Comparison of ENCODE assay signal across 16 cellular contexts in the genomic region with DNA sequence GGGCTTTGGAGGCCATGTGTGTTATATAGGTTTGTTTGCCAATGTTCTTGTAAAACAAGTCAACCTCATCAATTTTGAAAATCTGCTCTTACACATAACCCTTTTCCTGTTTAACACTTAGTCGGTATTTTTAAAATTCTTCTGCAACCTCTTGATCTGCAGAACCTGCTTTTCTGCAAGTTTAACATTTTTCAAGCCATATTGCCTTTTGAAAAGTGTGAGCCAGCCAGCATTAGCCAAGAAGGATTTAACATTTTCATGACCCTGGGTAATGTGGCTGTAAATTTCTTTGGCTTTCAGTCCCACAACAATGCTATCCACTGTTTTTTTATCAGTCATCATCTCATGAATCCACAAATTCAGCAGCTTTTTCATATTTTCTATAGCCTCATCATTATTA.
DNase-seq lines count a peak whose midpoint lies in the region; ATAC-seq, FAIRE-seq and TF ChIP-seq lines count a peak whose summit lies in the region.
"Had no signal": no experiment of that assay in that cellular context is flagged by ENCODE, and none has a peak within 500 bp of the region (broad histone marks: within the 10 kb centered on the region; RNA-seq: fewer than 3 reads in every experiment).

No MANE protein-coding gene starts in this region.

- no TSS peak for BruUV-seq in K562 (replicated peaks; lab: Mats Ljungman, UMichigan)

- H3K9me1 ChIP-seq in K562 (ENCODE audit: control insufficient read depth, insufficient read depth, low read length): no peaks in the 10 kb centered on the region

- POLR2A ChIA-PET in K562 (lab: Yijun Ruan, JAX): interaction anchor here (1.1 kb wide), 1 partner anchor 15 kb away, joined by 3 read pairs; no protein-coding TSS in a partner anchor

- H3K4me3 ChIP-seq in K562 (no peak overlapping the region), thyroid gland (replicated peaks in 1 of 3) (no peak overlapping the region), spleen (no peak overlapping the region)
- H3K4me3 ChIP-seq: PC-9 had no signal

- TF ChIP-seq POLR2A in K562 (conservative IDR thresholded peaks at IDR 0.05) (no peak), thyroid gland (IDR thresholded peaks at IDR 0.05) (no peak), spleen (IDR thresholded peaks at IDR 0.05) (no peak)

- 0% methylated on average over 1 of the region's 1 CpG for WGBS in K562 (ENCODE audit: insufficient coverage, low coverage, missing lambda C conversion rate)
- WGBS in thyroid gland, 2 donors: 12 to 21% methylated on average over 1 of the region's 1 CpG
- WGBS in spleen, 5 donors: 54 to 70% (median 65%) methylated on average over 1 of the region's 1 CpG

- H3K36me3 ChIP-seq in K562 (ENCODE audit: control insufficient read depth, insufficient read depth, low read length) (no peaks in the 10 kb centered on the region), thyroid gland (no peaks in the 10 kb centered on the region), spleen (no peaks in the 10 kb centered on the region)

- no peak overlapping the region for H3K9ac ChIP-seq in K562 (ENCODE audit: insufficient read depth in 1 of 2, low read depth in 2 of 2, low read length in 2 of 2)

- in situ Hi-C loops in K562 (cut with MboI): no loop called here

- H3K9me3 ChIP-seq in K562 (replicated peaks; ENCODE audit: control insufficient read depth, insufficient read depth, low read depth, low read length) (no peaks in the 10 kb centered on the region), thyroid gland (no peaks in the 10 kb centered on the region), spleen (no peaks in the 10 kb centered on the region)

- no peaks in the 10 kb centered on the region for H3K79me2 ChIP-seq in K562 (ENCODE audit: control insufficient read depth, insufficient read depth, low read length)

- H3K4me1 ChIP-seq in K562 (replicated peaks in 1 of 2; ENCODE audit: control insufficient read depth in 2 of 2, insufficient read depth in 2 of 2, low read length in 2 of 2): no peaks in the 10 kb centered on the region
- H3K4me1 ChIP-seq in thyroid gland: peaks cover 3 to 14% of the 10 kb centered on the region in 2 donors
- H3K4me1 ChIP-seq in spleen: no peaks in the 10 kb centered on the region

- intact Hi-C loops in K562 (cut with micrococcal nuclease): no loop called here
- intact Hi-C loops in thyroid gland (cut with DNase I): no loop called here
- intact Hi-C loops in spleen (cut with DNase I; ENCODE audit: low total_unique reads): no loop called here

- no peak for TF ChIP-seq RAD21 in K562 (CRISPR knock-in tag; conservative IDR thresholded peaks at IDR 0.05 in 1 of 2, IDR thresholded peaks at IDR 0.05 in 1 of 2)

- H2AFZ ChIP-seq in K562 (ENCODE audit: low read depth, low read length): peak overlapping the region; percentile 82
- H2AFZ ChIP-seq: PC-9 had no signal

- no peaks in the 10 kb centered on the region for H4K20me1 ChIP-seq in K562 (replicated peaks; ENCODE audit: control insufficient read depth, insufficient read depth, low read length)

- CTCF ChIA-PET in K562 (lab: Yijun Ruan, JAX; ENCODE audit: low intra/inter-chr PET ratio): no interaction called here

- TF ChIP-seq EP300 in K562 (IDR thresholded peaks at IDR 0.05; ENCODE audit: low read length): no peak

- H3K27ac ChIP-seq in K562 (ENCODE audit: extremely low read depth, low read depth, low read length) (no peak overlapping the region), thyroid gland (peak overlapping the region in 2 of 3 donors; percentile 39 to 62), spleen (no peak overlapping the region)
- H3K27ac ChIP-seq: PC-9 had no signal

- FAIRE-seq in K562 (lab: Jason Lieb, UNC): no peak

- TF ChIP-seq CTCF in K562 (IDR thresholded peaks at IDR 0.05 in 2 of 3, conservative IDR thresholded peaks at IDR 0.05 in 1 of 3; ENCODE audit: insufficient read depth in 2 of 3, low read depth in 1 of 3, low read length in 3 of 3) (no peak), thyroid gland (IDR thresholded peaks at IDR 0.05) (no peak), spleen (IDR thresholded peaks at IDR 0.05 in 8 of 11, conservative IDR thresholded peaks at IDR 0.05 in 3 of 11) (no peak)

- H3K4me2 ChIP-seq in K562 (ENCODE audit: insufficient read depth, low read length): peak overlapping the region; percentile 39; the same call in 1 of the 2 replicates
- H3K4me2 ChIP-seq: PC-9 had no signal

- no peaks in the 10 kb centered on the region for H3K27me3 ChIP-seq in K562 (ENCODE audit: control insufficient read depth in 2 of 2, insufficient read depth in 2 of 2, low read length in 2 of 2)
- no peaks in the 10 kb centered on the region for H3K27me3 ChIP-seq in thyroid gland
- H3K27me3 ChIP-seq in spleen (replicated peaks in 1 of 7): no peaks in the 10 kb centered on the region

- ATAC-seq in K562: no peak

- peak; percentile 44 for DNase-seq in DMS53 (lab: John Stamatoyannopoulos, UW)
- DNase-seq in K562 (ENCODE audit: extremely low read depth in 1 of 4, low spot score in 3 of 4): no peak
- peak; percentile 25 for DNase-seq in left kidney (ENCODE audit: low read depth, low spot score)
- peak in 1 of 2 donors; percentile 29 for DNase-seq in thyroid gland
- DNase-seq in LoVo (ENCODE audit: low spot score): no peak
- no peak for DNase-seq in DMS79 (lab: John Stamatoyannopoulos, UW)
- DNase-seq in spleen: no peak
- DNase-seq: CD4-positive, alpha-beta memory T cell; H7; NCI-H1092 treated with DMSO at 0.1 percent for 48 hours; NCI-H1436 treated with DMSO at 0.1 percent for 48 hours; NCI-H1930; NCI-H748 treated with DMSO at 0.1 percent for 48 hours; PC-9; RPMI8226; SHP77 had no signal

TF ChIP-seq in K562, 482 proteins besides CTCF, POLR2A, EP300 and RAD21:
- TF ChIP-seq SMAD1 (IDR thresholded peaks at IDR 0.05; ENCODE audit: low read depth, low read length, partially characterized antibody): no peak
- TF ChIP-seq ZNF316 (IDR thresholded peaks at IDR 0.05): 0 out of 2 replicates have a peak, but pooled peaks have one; percentile 3
- TF ChIP-seq ZNF57 (CRISPR knock-in tag; IDR thresholded peaks at IDR 0.05): no peak

Comparison
In these comparisons a context has a peak if more than half of its experiments do, and no peak if none do; other contexts are left out.
1. DNase-seq: peak in DMS53 (single experiment) and left kidney (single experiment); none in K562 (0 of 4), LoVo (single experiment), DMS79 (single experiment) and spleen (single experiment).
2. H3K27ac ChIP-seq: peak in thyroid gland (2 of 3); none in K562 (single experiment) and spleen (0 of 8).